ENCODE assay signal across 1 cellular context in the genomic region with DNA sequence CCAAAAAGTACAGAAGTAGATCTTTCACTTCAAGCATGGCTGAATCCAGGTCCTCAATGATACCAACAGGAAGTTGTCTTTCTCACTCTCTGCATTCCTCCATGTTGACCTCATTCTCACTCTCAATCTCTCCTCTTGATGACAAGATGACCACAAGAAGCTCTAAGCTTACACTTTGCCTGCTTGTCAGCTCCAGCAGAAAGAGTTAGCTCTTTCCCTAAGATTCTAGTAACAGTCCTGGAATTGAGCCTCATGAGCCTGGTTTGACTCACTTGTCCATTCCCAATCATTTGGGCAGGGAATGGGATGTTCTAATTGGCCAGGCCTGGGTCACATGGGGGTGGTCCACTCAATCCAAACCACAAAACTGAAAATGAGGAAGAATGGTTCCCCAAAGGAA.
TF ChIP-seq lines count a peak whose summit lies in the region.

No MANE protein-coding gene starts in this region.

TF ChIP-seq in K562, 482 proteins besides CTCF, POLR2A, EP300 and RAD21:
- TF ChIP-seq, protein P1, sequence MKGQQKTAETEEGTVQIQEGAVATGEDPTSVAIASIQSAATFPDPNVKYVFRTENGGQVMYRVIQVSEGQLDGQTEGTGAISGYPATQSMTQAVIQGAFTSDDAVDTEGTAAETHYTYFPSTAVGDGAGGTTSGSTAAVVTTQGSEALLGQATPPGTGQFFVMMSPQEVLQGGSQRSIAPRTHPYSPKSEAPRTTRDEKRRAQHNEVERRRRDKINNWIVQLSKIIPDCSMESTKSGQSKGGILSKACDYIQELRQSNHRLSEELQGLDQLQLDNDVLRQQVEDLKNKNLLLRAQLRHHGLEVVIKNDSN (CRISPR knock-in tag; IDR thresholded peaks at IDR 0.05) = peak; percentile 57
- 0 out of 2 replicates have a peak, but pooled peaks have one; percentile 29 for TF ChIP-seq GABPA (tag; conservative IDR thresholded peaks at IDR 0.05; ENCODE audit: low read depth)
- TF ChIP-seq TARDBP (IDR thresholded peaks at IDR 0.05) = no peak
- TF ChIP-seq, protein P2, sequence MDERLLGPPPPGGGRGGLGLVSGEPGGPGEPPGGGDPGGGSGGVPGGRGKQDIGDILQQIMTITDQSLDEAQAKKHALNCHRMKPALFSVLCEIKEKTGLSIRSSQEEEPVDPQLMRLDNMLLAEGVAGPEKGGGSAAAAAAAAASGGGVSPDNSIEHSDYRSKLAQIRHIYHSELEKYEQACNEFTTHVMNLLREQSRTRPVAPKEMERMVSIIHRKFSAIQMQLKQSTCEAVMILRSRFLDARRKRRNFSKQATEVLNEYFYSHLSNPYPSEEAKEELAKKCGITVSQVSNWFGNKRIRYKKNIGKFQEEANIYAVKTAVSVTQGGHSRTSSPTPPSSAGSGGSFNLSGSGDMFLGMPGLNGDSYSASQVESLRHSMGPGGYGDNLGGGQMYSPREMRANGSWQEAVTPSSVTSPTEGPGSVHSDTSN (CRISPR knock-in tag; IDR thresholded peaks at IDR 0.05; ENCODE audit: low read depth) = no peak
- TF ChIP-seq, protein P2 (tag; conservative IDR thresholded peaks at IDR 0.05; ENCODE audit: low read depth) = 0 out of 2 replicates have a peak, but pooled peaks have one; percentile 9
- TF ChIP-seq, protein P3, sequence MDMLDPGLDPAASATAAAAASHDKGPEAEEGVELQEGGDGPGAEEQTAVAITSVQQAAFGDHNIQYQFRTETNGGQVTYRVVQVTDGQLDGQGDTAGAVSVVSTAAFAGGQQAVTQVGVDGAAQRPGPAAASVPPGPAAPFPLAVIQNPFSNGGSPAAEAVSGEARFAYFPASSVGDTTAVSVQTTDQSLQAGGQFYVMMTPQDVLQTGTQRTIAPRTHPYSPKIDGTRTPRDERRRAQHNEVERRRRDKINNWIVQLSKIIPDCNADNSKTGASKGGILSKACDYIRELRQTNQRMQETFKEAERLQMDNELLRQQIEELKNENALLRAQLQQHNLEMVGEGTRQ (CRISPR knock-in tag; IDR thresholded peaks at IDR 0.05) = peak; percentile 60
TF ChIP-seq in K562: peak in this region for 4.
